8 cellular contexts compared by ENCODE assay signal in genomic region chr6:24695635-24696034, GRCh38. TPM values are rescaled to one million over a fixed set of nuclear protein-coding genes. Genes with fewer than 3 reads are reported as not detected.
DNase-seq lines count a peak whose midpoint lies in the region; ATAC-seq, FAIRE-seq and TF ChIP-seq lines count a peak whose summit lies in the region.
"Not testable (repeated sequence)": the region's sequence is repeated elsewhere in the genome, so short reads cannot be mapped to it uniquely, and the experiment has no call there.

No MANE protein-coding gene starts in this region.

- DNase-seq in GM03348 (ENCODE audit: low spot score) (peak; percentile 57), NCI-H2029 (lab: John Stamatoyannopoulos, UW) (peak; percentile 71), SW480 (ENCODE audit: low spot score) (peak; percentile 46), adipocyte (ENCODE audit: low read depth) (peak; percentile 68), head of caudate nucleus (peak in 29 of 42 donors; percentile 10 to 65 (median 32)), urothelium cell line (ENCODE audit: low spot score) (peak; percentile 25)
- not testable (repeated sequence) for DNase-seq in omental fat pad (ENCODE audit: low spot score)

- peak; percentile 73 for ATAC-seq in HG02852 (IDR thresholded peaks at IDR 0.05; ENCODE audit: unreplicated experiment)
- ATAC-seq in omental fat pad (ENCODE audit: low FRiP score) = peak; percentile 72

- H3K27me3 ChIP-seq in adipocyte (replicated peaks; ENCODE audit: control insufficient read depth, insufficient read depth, low read length) = not testable (repeated sequence)

- not testable (repeated sequence) for TF ChIP-seq CTCF in omental fat pad (IDR thresholded peaks at IDR 0.05)

- H3K36me3 ChIP-seq in adipocyte (ENCODE audit: control insufficient read depth, insufficient read depth, low read length, severe bottlenecking) = not testable (repeated sequence)

- not testable (repeated sequence) for FAIRE-seq in urothelium cell line (lab: Jason Lieb, UNC)

- intact Hi-C loops in head of caudate nucleus (cut with DNase I) = not testable (repeated sequence)

- H3K4me1 ChIP-seq in adipocyte (ENCODE audit: control insufficient read depth, insufficient read depth, low read length) = peaks cover 50% of the 10 kb centered on the region

- H3K4me3 ChIP-seq in adipocyte (ENCODE audit: low read length) = not testable (repeated sequence)

- not testable (repeated sequence) for H3K9me3 ChIP-seq in adipocyte (ENCODE audit: control insufficient read depth, low read length)

- H3K9ac ChIP-seq in adipocyte (ENCODE audit: low read length) = peak overlapping the region; percentile 13

RNA-seq across cellular contexts. Expression of gene C6orf62, which starts 23.3 kb away (rescaled TPM):
- 10 to 100 TPM; 54.4 to 81.3 (median 78.4) TPM for total RNA-seq in omental fat pad

RNA-seq across cellular contexts. Expression of gene ACOT13, which starts 28.8 kb away (rescaled TPM):
- 10 to 100 TPM in 1 of 4 donors, 1 to 10 TPM in 3; 5.8 to 10.4 (median 7.7) TPM for total RNA-seq in omental fat pad

RNA-seq across cellular contexts. Expression of gene TDP2, which starts 28.9 kb away (rescaled TPM):
- 10 to 100 TPM; 24.0 to 40.2 (median 33.1) TPM for total RNA-seq in omental fat pad

RNA-seq across cellular contexts. Expression of gene KIAA0319, which starts 49.6 kb away (rescaled TPM):
- under 1 TPM; 0.09 to 0.16 (median 0.12) TPM for total RNA-seq in omental fat pad
